17 cellular contexts compared by ENCODE assay signal in the genomic region with DNA sequence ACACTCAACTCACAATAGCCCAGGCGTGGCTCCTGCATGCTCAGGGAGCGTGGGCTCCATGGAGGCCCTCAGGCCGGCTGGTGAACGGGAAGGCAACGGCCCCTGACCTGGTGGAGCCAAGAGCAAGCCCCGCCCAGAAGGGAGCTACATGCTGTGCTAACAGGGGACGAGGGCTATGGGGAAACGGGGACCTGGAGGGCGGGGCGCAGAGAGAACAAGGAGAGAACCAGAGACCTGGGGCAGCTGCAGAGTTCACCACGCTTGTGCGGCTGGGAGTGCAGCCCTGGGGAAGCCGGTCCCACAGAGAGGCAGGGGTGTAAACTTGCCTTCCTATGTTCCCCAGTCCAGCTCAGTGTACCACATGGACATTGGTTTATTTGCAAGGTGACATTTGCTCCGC.
"Had no signal": no experiment of that assay in that cellular context is flagged by ENCODE, and none has a peak within 500 bp of the region (broad histone marks: within the 10 kb centered on the region; RNA-seq: fewer than 3 reads in every experiment).

No MANE protein-coding gene starts in this region.

- H3K9me3 Mint-ChIP-seq: activated T-helper 1 cell treated with anti-CD3 and anti-CD28 coated beads, Interleukin-12 subunit alpha, Interleukin-12 subunit beta, Interleukin-2, Interleukin-4 antibody, amounts not matched to agents 30 ng/mL and 10 ng/mL and 1 ng/mL, durations not matched to agents 14 hours and 24 hours and 36 hours; dendritic cell treated with granulocyte-macrophage colony-stimulating factor and Interleukin-4, amounts not matched to agents 40 ng/mL and 50 ng/mL, for 4 days; stimulated activated naive CD8-positive, alpha-beta T cell treated with anti-CD3 and anti-CD28 coated beads, Interleukin-15, amount 100 ng/mL, for 72 hours had no signal

- H3K4me3 Mint-ChIP-seq: activated naive CD8-positive, alpha-beta T cell treated with anti-CD3 and anti-CD28 coated beads, Interleukin-2, amount 50 U/mL, for 24 hours; activated T-helper 1 cell treated with anti-CD3 and anti-CD28 coated beads, Interleukin-12 subunit alpha, Interleukin-12 subunit beta, Interleukin-2, Interleukin-4 antibody, amounts not matched to agents 30 ng/mL and 10 ng/mL and 1 ng/mL, durations not matched to agents 14 hours and 24 hours and 36 hours; dendritic cell treated with granulocyte-macrophage colony-stimulating factor and Interleukin-4, amounts not matched to agents 40 ng/mL and 50 ng/mL, for 4 days; mesothelial cell of epicardium; stimulated activated naive CD8-positive, alpha-beta T cell treated with anti-CD3 and anti-CD28 coated beads, Interleukin-15, amount 100 ng/mL, for 72 hours had no signal

- H3K9me3 ChIP-seq: ascending aorta, testis had no signal

- H3K36me3 ChIP-seq: ascending aorta, breast epithelium had no signal

- H3K4me1 Mint-ChIP-seq: activated naive CD8-positive, alpha-beta T cell treated with anti-CD3 and anti-CD28 coated beads, Interleukin-2, amount 50 U/mL, for 24 hours; mesothelial cell of epicardium; stimulated activated naive CD8-positive, alpha-beta T cell treated with anti-CD3 and anti-CD28 coated beads, Interleukin-15, amount 100 ng/mL, for 72 hours had no signal

- H3K27me3 ChIP-seq: ascending aorta, testis had no signal

- H3K4me3 ChIP-seq: ascending aorta, breast epithelium, lung, testis had no signal

- H3K36me3 Mint-ChIP-seq: mesothelial cell of epicardium had no signal

- H3K27ac ChIP-seq: ascending aorta, breast epithelium, testis had no signal

- DNase-seq: activated CD4-positive, alpha-beta T cell treated with anti-CD3 and anti-CD28 coated beads, Interleukin-2, amount 50 U/mL, for 1 hour; activated CD8-positive, alpha-beta memory T cell treated with anti-CD3 and anti-CD28 coated beads for 24 hours; activated naive CD8-positive, alpha-beta T cell treated with anti-CD3 and anti-CD28 coated beads, Interleukin-2, amount 50 U/mL, for 24 hours; cerebellar nuclear complex; effector memory CD4-positive, alpha-beta T cell; foreskin fibroblast; kidney glomerular epithelial cell; stimulated activated naive CD8-positive, alpha-beta T cell treated with anti-CD3 and anti-CD28 coated beads, Interleukin-15, amount 100 ng/mL, for 72 hours; testis had no signal

- H3K27me3 Mint-ChIP-seq: dendritic cell treated with granulocyte-macrophage colony-stimulating factor and Interleukin-4, amounts not matched to agents 40 ng/mL and 50 ng/mL, for 4 days had no signal

- H3K27ac Mint-ChIP-seq: activated naive CD8-positive, alpha-beta T cell treated with anti-CD3 and anti-CD28 coated beads, Interleukin-2, amount 50 U/mL, for 24 hours; activated T-helper 1 cell treated with anti-CD3 and anti-CD28 coated beads, Interleukin-12 subunit alpha, Interleukin-12 subunit beta, Interleukin-2, Interleukin-4 antibody, amounts not matched to agents 30 ng/mL and 10 ng/mL and 1 ng/mL, durations not matched to agents 14 hours and 24 hours and 36 hours; dendritic cell treated with granulocyte-macrophage colony-stimulating factor and Interleukin-4, amounts not matched to agents 40 ng/mL and 50 ng/mL, for 4 days; mesothelial cell of epicardium; stimulated activated naive CD8-positive, alpha-beta T cell treated with anti-CD3 and anti-CD28 coated beads, Interleukin-15, amount 100 ng/mL, for 72 hours had no signal

- ATAC-seq: activated CD4-positive, CD25-positive, alpha-beta regulatory T cell treated with anti-CD3 and anti-CD28 coated beads, Interleukin-2, amount 50 U/mL, for 24 hours; activated naive CD8-positive, alpha-beta T cell treated with anti-CD3 and anti-CD28 coated beads, Interleukin-2, amount 50 U/mL, for 24 hours; right cardiac atrium; stimulated activated naive CD8-positive, alpha-beta T cell treated with anti-CD3 and anti-CD28 coated beads, Interleukin-15, amount 100 ng/mL, for 72 hours had no signal

- H3K4me1 ChIP-seq: ascending aorta, breast epithelium, testis had no signal
